Comparison of ENCODE assay signal across 17 cellular contexts in the genomic region with DNA sequence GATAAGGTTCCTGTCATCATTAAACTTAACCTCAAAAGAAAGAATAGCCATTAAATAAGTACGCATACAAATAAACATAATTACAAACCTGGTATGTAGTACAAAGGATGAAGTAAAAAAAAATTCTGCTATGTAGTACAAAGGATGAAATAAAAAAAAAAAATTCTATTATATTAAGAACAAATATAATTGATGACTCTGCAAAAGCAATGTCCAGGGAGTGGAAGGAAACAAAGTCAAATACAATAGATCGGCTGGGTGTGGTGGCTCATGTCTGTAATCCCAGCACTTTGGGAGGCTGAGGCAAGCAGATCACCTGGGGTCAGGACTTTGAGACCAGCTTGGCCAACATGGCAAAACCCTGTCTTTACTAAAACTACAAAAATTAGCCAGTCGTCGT.
"Had no signal": no experiment of that assay in that cellular context is flagged by ENCODE, and none has a peak within 500 bp of the region (broad histone marks: within the 10 kb centered on the region; RNA-seq: fewer than 3 reads in every experiment).

No MANE protein-coding gene starts in this region.

- DNase-seq: activated CD4-positive, alpha-beta T cell treated with anti-CD3 and anti-CD28 coated beads, Interleukin-2, amount 10 ng/mL, durations not matched to agents 24 days and 14 days; activated CD4-positive, CD25-positive, alpha-beta regulatory T cell; activated CD8-positive, alpha-beta memory T cell treated with anti-CD3 and anti-CD28 coated beads, Interleukin-2, amount 50 U/mL, for 4 hours; activated naive CD4-positive, alpha-beta T cell treated with anti-CD3 and anti-CD28 coated beads, Interleukin-2, amount 10 ng/mL, durations not matched to agents 7 days and 5 days; activated T-cell treated with anti-CD3 and anti-CD28 coated beads, Interleukin-2, amount 50 U/mL, for 4 hours; adrenal gland; effector CD8-positive, alpha-beta T cell; esophagus squamous epithelium; immature natural killer cell; kidney glomerular epithelial cell; occipital lobe; posterior cingulate gyrus; retina; stimulated activated naive CD4-positive, alpha-beta T cell treated with Interleukin-2 at 50 U/mL for 16 hours; substantia nigra; T1000 had no signal

- H3K9me3 Mint-ChIP-seq: activated CD4-positive, alpha-beta T cell treated with anti-CD3 and anti-CD28 coated beads, Interleukin-2, amount 10 ng/mL, durations not matched to agents 24 days and 14 days; activated naive CD4-positive, alpha-beta T cell treated with anti-CD3 and anti-CD28 coated beads, Interleukin-2, amount 10 ng/mL, durations not matched to agents 7 days and 5 days; activated T-cell treated with anti-CD3 and anti-CD28 coated beads, Interleukin-2, amount 50 U/mL, for 4 hours; immature natural killer cell had no signal

- H3K27me3 Mint-ChIP-seq: activated CD4-positive, alpha-beta T cell treated with anti-CD3 and anti-CD28 coated beads, Interleukin-2, amount 10 ng/mL, durations not matched to agents 24 days and 14 days; activated naive CD4-positive, alpha-beta T cell treated with anti-CD3 and anti-CD28 coated beads, Interleukin-2, amount 10 ng/mL, durations not matched to agents 7 days and 5 days had no signal

- H3K4me3 Mint-ChIP-seq: activated CD4-positive, alpha-beta T cell treated with anti-CD3 and anti-CD28 coated beads, Interleukin-2, amount 10 ng/mL, durations not matched to agents 24 days and 14 days; activated naive CD4-positive, alpha-beta T cell treated with anti-CD3 and anti-CD28 coated beads, Interleukin-2, amount 10 ng/mL, durations not matched to agents 7 days and 5 days; activated T-cell treated with anti-CD3 and anti-CD28 coated beads, Interleukin-2, amount 50 U/mL, for 4 hours had no signal

- H3K27ac Mint-ChIP-seq: activated CD4-positive, alpha-beta T cell treated with anti-CD3 and anti-CD28 coated beads, Interleukin-2, amount 10 ng/mL, durations not matched to agents 24 days and 14 days; activated naive CD4-positive, alpha-beta T cell treated with anti-CD3 and anti-CD28 coated beads, Interleukin-2, amount 10 ng/mL, durations not matched to agents 7 days and 5 days had no signal

- H3K9me3 ChIP-seq: adrenal gland, esophagus squamous epithelium, tibial nerve had no signal

- H3K36me3 ChIP-seq: adrenal gland, tibial nerve had no signal

- H3K4me3 ChIP-seq: adrenal gland, esophagus squamous epithelium, tibial nerve had no signal

- H3K36me3 Mint-ChIP-seq: immature natural killer cell had no signal

- H3K27me3 ChIP-seq: adrenal gland, esophagus squamous epithelium, tibial nerve had no signal
